ENCODE assay signal across 21 cellular contexts in genomic region chr10:12103743-12104142, GRCh38.
"Had no signal": no experiment of that assay in that cellular context is flagged by ENCODE, and none has a peak within 500 bp of the region (broad histone marks: within the 10 kb centered on the region; RNA-seq: fewer than 3 reads in every experiment).

No MANE protein-coding gene starts in this region.

- H3K27me3 ChIP-seq: ascending aorta, gastrocnemius medialis, heart left ventricle, right atrium auricular region, tibial artery had no signal

- H3K4me3 Mint-ChIP-seq: central memory CD8-positive, alpha-beta T cell; neural crest cell had no signal

- FAIRE-seq: urothelium cell line had no signal

- ATAC-seq: gastrocnemius medialis; heart left ventricle; mucosa of descending colon; stimulated activated naive CD8-positive, alpha-beta T cell treated with anti-CD3 and anti-CD28 coated beads, Interleukin-15, Interleukin-2, amounts not matched to agents 100 U/mL and 50 U/mL, for 24 hours had no signal

- H3K27ac ChIP-seq: ascending aorta, coronary artery, gastrocnemius medialis, heart left ventricle, left ventricle myocardium inferior, prostate gland, right atrium auricular region, tibial artery, WERI-Rb-1 had no signal

- H3K36me3 ChIP-seq: WERI-Rb-1 had no signal

- H3K4me3 ChIP-seq: ascending aorta, coronary artery, gastrocnemius medialis, heart left ventricle, left ventricle myocardium inferior, mucosa of descending colon, prostate gland, right atrium auricular region, tibial artery had no signal

- H3K4me1 Mint-ChIP-seq: central memory CD8-positive, alpha-beta T cell; naive B cell; neural crest cell had no signal

- H3K9me3 Mint-ChIP-seq: central memory CD8-positive, alpha-beta T cell; naive B cell; neural crest cell had no signal

- H3K27me3 Mint-ChIP-seq: central memory CD8-positive, alpha-beta T cell; naive B cell had no signal

- DNase-seq: activated CD4-positive, alpha-beta T cell treated with anti-CD3 and anti-CD28 coated beads, Interleukin-2, amount 50 U/mL, for 4 hours; activated effector memory CD4-positive, alpha-beta T cell treated with Interleukin-2 at 50 U/mL for 16 hours; activated naive CD4-positive, alpha-beta T cell treated with anti-CD3 and anti-CD28 coated beads, Interleukin-2, amount 50 U/mL, for 16 hours; activated T-cell treated with anti-CD3 and anti-CD28 coated beads, Interleukin-2, amount 50 U/mL, for 1 hour; effector CD4-positive, alpha-beta T cell; gastrocnemius medialis; heart left ventricle; left ventricle myocardium inferior; mammary epithelial cell; mucosa of descending colon; naive B cell; stimulated activated naive CD8-positive, alpha-beta T cell treated with anti-CD3 and anti-CD28 coated beads, Interleukin-15, Interleukin-2, amounts not matched to agents 100 U/mL and 50 U/mL, for 24 hours; tibial artery; WERI-Rb-1 had no signal

- H3K9me3 ChIP-seq: ascending aorta, gastrocnemius medialis, heart left ventricle, left ventricle myocardium inferior, mucosa of descending colon, prostate gland, right atrium auricular region, tibial artery had no signal

- H3K4me1 ChIP-seq: ascending aorta, gastrocnemius medialis, heart left ventricle, left ventricle myocardium inferior, prostate gland, right atrium auricular region, tibial artery had no signal
